8 cellular contexts compared by ENCODE assay signal in the genomic region with DNA sequence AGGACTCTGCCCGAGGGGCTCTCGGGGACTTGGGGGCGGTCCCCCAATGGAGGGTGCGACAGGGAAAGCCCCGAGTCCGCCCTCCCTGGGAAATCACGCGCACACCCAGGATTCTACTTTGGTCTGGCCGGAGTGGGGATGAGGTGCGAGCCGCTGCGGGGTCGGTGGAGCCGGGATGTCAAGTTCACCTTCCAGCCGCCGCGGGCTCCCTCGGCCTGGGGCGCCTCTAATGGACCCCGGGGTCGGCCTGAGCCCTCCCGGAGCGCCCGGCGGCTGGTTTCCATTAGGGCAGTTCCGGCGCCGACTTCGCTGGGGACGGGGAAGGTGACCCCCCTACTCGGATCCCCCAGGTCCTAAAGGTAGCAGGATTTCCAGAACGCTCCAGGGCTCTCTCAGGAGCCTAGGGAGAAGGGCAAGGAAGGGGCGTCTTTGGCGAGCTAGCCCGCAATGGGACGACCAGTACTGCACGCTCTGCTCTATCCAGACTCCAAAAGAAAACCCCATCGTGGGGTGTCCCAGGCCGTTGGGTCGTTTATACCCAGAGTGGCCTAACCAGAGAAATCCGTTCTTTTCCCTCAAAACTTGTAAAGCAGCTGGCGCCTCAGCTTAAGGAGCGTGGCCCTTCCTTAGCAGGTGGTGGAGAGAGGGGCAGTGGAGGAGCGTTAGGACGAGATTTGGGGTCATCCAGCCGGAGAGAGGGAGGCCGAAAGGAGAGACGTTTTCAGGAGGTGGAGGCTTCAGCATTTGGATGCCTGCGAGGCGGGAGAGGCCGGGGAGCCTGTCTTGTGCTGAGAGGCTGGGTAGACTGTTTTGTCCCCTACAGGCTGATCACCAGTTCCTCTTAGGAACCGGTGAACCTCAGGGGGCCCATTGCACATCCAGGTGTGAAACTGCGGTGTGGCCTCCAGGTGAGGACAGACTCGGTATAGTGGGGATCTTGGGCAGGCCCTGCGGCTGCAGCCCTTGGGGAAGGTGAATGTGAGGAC. TPM values are rescaled to one million over a fixed set of nuclear protein-coding genes. Genes with fewer than 3 reads are reported as not detected.
DNase-seq lines count a peak whose midpoint lies in the region; ATAC-seq and TF ChIP-seq lines count a peak whose summit lies in the region.

No MANE protein-coding gene starts in this region.

- intact Hi-C loops in colonic mucosa (cut with DNase I): no loop called here

- H3K27ac Mint-ChIP-seq in type B pancreatic cell: peak overlapping the region; percentile 15

- peaks cover 9% of the 10 kb centered on the region for H3K9me3 Mint-ChIP-seq in type B pancreatic cell

- peak; percentile 73 for DNase-seq in activated CD8-positive, alpha-beta memory T cell treated with anti-CD3 and anti-CD28 coated beads for 24 hours
- DNase-seq in activated CD8-positive, alpha-beta memory T cell treated with anti-CD3 and anti-CD28 coated beads, Interleukin-2, amount 50 U/mL, for 4 hours: no peak
- DNase-seq in colonic mucosa (no peak), type B pancreatic cell (ENCODE audit: extremely low spot score, unreplicated experiment) (no peak), GM19238 (ENCODE audit: insufficient read length, low spot score) (no peak)

- H3K4me1 ChIP-seq in colonic mucosa: peaks cover 8% of the 10 kb centered on the region
- peaks cover 4% of the 10 kb centered on the region for H3K4me1 ChIP-seq in mesodermal cell (ENCODE audit: control insufficient read depth, insufficient read depth, low read length, poor library complexity, severe bottlenecking)

- H3K27ac ChIP-seq in colonic mucosa (no peak overlapping the region), mesodermal cell (ENCODE audit: low read depth, low read length, severe bottlenecking) (no peak overlapping the region)

- H3K4me3 Mint-ChIP-seq in type B pancreatic cell: peak overlapping the region; percentile 83

- ATAC-seq in GM18909 (IDR thresholded peaks at IDR 0.05; ENCODE audit: poor library complexity, unreplicated experiment) (no peak), GM21515 (IDR thresholded peaks at IDR 0.05; ENCODE audit: unreplicated experiment) (no peak)

- peak overlapping the region in 1 of 2 donors; percentile 35 for H3K9ac ChIP-seq in colonic mucosa (ENCODE audit: low read depth in 2 of 2, low read length in 2 of 2)

- H3K36me3 ChIP-seq in colonic mucosa: no peaks in the 10 kb centered on the region
- no peaks in the 10 kb centered on the region for H3K36me3 ChIP-seq in mesodermal cell (ENCODE audit: control insufficient read depth, insufficient read depth, low read length)

- H3K4me3 ChIP-seq in colonic mucosa (peak overlapping the region; percentile 23), mesodermal cell (ENCODE audit: extremely low read depth, insufficient read depth, low read length, poor library complexity, severe bottlenecking) (peak overlapping the region; percentile 66)

- H3K27me3 ChIP-seq in colonic mucosa: peaks cover 25% of the 10 kb centered on the region

- H3K27me3 Mint-ChIP-seq in type B pancreatic cell: peaks cover 31% of the 10 kb centered on the region

- 21 to 23% methylated on average over 42 to 48 of the region's 55 CpGs for WGBS in mesodermal cell (ENCODE audit: insufficient coverage in 2 of 2), 2 experiments

- peaks cover 25% of the 10 kb centered on the region for H3K4me1 Mint-ChIP-seq in type B pancreatic cell (ENCODE audit: unreplicated experiment)

- TF ChIP-seq CTCF in colonic mucosa (IDR thresholded peaks at IDR 0.05) (no peak), type B pancreatic cell (conservative IDR thresholded peaks at IDR 0.05) (no peak)

- H3K36me3 Mint-ChIP-seq in type B pancreatic cell: no peaks in the 10 kb centered on the region

- H3K9me3 ChIP-seq in colonic mucosa (no peaks in the 10 kb centered on the region), mesodermal cell (ENCODE audit: control insufficient read depth, low read length) (no peaks in the 10 kb centered on the region)

RNA-seq across cellular contexts. Expression of gene WDR86, which starts 0.9 kb away (rescaled TPM):
- 1 to 10 TPM in 1 of 2 donors, not detected in 1; 1.2 TPM for total RNA-seq in colonic mucosa
- 31.8 TPM for polyA plus RNA-seq in mesodermal cell (2013, experiment 1 of 2)
- polyA plus RNA-seq in mesodermal cell (2013, experiment 2 of 2): 27.7 TPM
- 13.0 and 83.0 TPM in 2 replicates for total RNA-seq in type B pancreatic cell (ENCODE audit: low replicate concordance)

RNA-seq across cellular contexts. Expression of gene CRYGN, which starts 29.2 kb away (rescaled TPM):
- not detected for total RNA-seq in colonic mucosa
- polyA plus RNA-seq in mesodermal cell (2013, experiment 1 of 2): 0.77 TPM
- polyA plus RNA-seq in mesodermal cell (2013, experiment 2 of 2): 0.40 TPM
- 0.67 and 1.3 TPM in 2 replicates for total RNA-seq in type B pancreatic cell (ENCODE audit: low replicate concordance)
